Comparison of ENCODE assay signal across 1 cellular context in genomic region chr1:228073870-228074545, GRCh38.
TF ChIP-seq lines count a peak whose summit lies in the region.

No MANE protein-coding gene starts in this region.

TF ChIP-seq in SK-N-SH, 30 proteins besides CTCF, POLR2A, EP300 and RAD21 (continued from another document):
- no peak for TF ChIP-seq REST (IDR thresholded peaks at IDR 0.05; ENCODE audit: low read depth, low read length)
- no peak for TF ChIP-seq ZBTB33 (IDR thresholded peaks at IDR 0.05; ENCODE audit: borderline replicate concordance, low read depth)
- no peak for TF ChIP-seq MAX (IDR thresholded peaks at IDR 0.05; ENCODE audit: low read depth)
- TF ChIP-seq POLR2AphosphoS5 (IDR thresholded peaks at IDR 0.05; ENCODE audit: low read depth, low read length), result no peak
- no peak for TF ChIP-seq SIN3A (IDR thresholded peaks at IDR 0.05; ENCODE audit: borderline replicate concordance, low read depth, low read length)
- TF ChIP-seq USF1 (IDR thresholded peaks at IDR 0.05; ENCODE audit: borderline replicate concordance, low read depth), result no peak
- no peak for TF ChIP-seq ELF1 (IDR thresholded peaks at IDR 0.05)
- TF ChIP-seq USF2 (IDR thresholded peaks at IDR 0.05; ENCODE audit: borderline replicate concordance, low read depth, low read length), result no peak
